In the genomic region with DNA sequence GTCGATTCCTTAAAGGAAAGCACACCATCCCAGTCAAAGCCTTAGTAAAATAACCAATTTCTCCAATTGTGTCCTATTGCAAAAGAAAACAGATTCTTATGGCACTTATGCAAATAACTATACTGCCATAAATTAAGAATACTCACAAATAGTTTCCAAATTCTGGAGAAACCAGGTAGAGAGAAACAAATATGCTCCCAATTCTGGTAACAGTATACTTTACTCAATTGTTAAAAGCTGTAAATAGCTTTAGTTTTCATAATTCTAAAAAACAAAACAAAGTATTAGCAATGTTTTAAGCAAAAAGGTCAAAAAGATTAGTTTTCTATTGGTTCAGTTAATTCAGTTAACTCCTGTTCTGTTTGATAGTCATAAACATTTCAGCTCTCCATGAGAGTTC, we compare ENCODE assay signal across 20 cellular contexts.
"Had no signal": no experiment of that assay in that cellular context is flagged by ENCODE, and none has a peak within 500 bp of the region (broad histone marks: within the 10 kb centered on the region; RNA-seq: fewer than 3 reads in every experiment).

No MANE protein-coding gene starts in this region.

- H3K27ac ChIP-seq: epithelial cell of prostate, esophagus muscularis mucosa, gastrocnemius medialis, heart right ventricle, neural progenitor cell, pancreas, tibial artery, upper lobe of right lung had no signal

- H3K4me1 ChIP-seq: esophagus muscularis mucosa, gastrocnemius medialis, neural progenitor cell, pancreas, tibial artery, upper lobe of right lung had no signal

- H3K9ac ChIP-seq: neural progenitor cell had no signal

- H3K4me2 ChIP-seq: neural progenitor cell, smooth muscle cell had no signal

- ATAC-seq: effector memory CD8-positive, alpha-beta T cell; gastrocnemius medialis; heart right ventricle; natural killer cell treated with Interleukin-12 subunit alpha and Interleukin-12 subunit beta and Interleukin-15 and Interleukin-18, amount 100 ng/mL, for 72 hours; pancreas; right cardiac atrium; stimulated activated effector memory CD8-positive, alpha-beta T cell treated with anti-CD3 and anti-CD28 coated beads, Interleukin-12 subunit alpha, Interleukin-12 subunit beta, amount 100 ng/mL, for 72 hours; stimulated activated naive CD8-positive, alpha-beta T cell treated with anti-CD3 and anti-CD28 coated beads, Interleukin-15, Interleukin-2, amounts not matched to agents 100 U/mL and 50 U/mL, for 24 hours; upper lobe of right lung had no signal

- H3K27me3 ChIP-seq: esophagus muscularis mucosa, gastrocnemius medialis, neural progenitor cell, pancreas, upper lobe of right lung had no signal

- H3K4me3 ChIP-seq: esophagus muscularis mucosa, gastrocnemius medialis, heart right ventricle, neural progenitor cell, pancreas, smooth muscle cell, tibial artery, upper lobe of right lung had no signal

- H3K36me3 ChIP-seq: esophagus muscularis mucosa, gastrocnemius medialis, heart right ventricle, neural progenitor cell, pancreas, tibial artery, upper lobe of right lung had no signal

- DNase-seq: effector memory CD8-positive, alpha-beta T cell; gastrocnemius medialis; heart right ventricle; hypothalamus; kidney glomerular epithelial cell; mammary epithelial cell; occipital lobe; pancreas; right cardiac atrium; stimulated activated CD4-positive, alpha-beta T cell treated with anti-CD3 and anti-CD28 coated beads, Interleukin-4, amount 100 ng/mL, for 1 hour; stimulated activated CD8-positive, alpha-beta memory T cell treated with anti-CD3 and anti-CD28 coated beads, Interleukin-4, amount 100 ng/mL, for 48 hours; stimulated activated naive CD8-positive, alpha-beta T cell treated with anti-CD3 and anti-CD28 coated beads, Interleukin-15, Interleukin-2, amounts not matched to agents 100 U/mL and 50 U/mL, for 24 hours; tibial artery; upper lobe of right lung had no signal

- H3K9me3 ChIP-seq: gastrocnemius medialis, pancreas, tibial artery, upper lobe of right lung had no signal
